8 cellular contexts compared by ENCODE assay signal in genomic region chr1:119647228-119647733, GRCh38. TPM values are rescaled to one million over a fixed set of nuclear protein-coding genes. Genes with fewer than 3 reads are reported as not detected.
A peak's percentile ranks its signal among the peaks of the same experiment; 100 is the strongest.
DNase-seq lines count a peak whose midpoint lies in the region; ATAC-seq lines count a peak whose summit lies in the region.

No MANE protein-coding gene starts in this region.

- peak overlapping the region; percentile 93 for H3K4me3 ChIP-seq in iPS-15b (ENCODE audit: low read depth, low read length)

- H3K9me3 ChIP-seq in iPS-15b (ENCODE audit: control insufficient read depth, insufficient read depth, low read length): no peaks in the 10 kb centered on the region

- intact Hi-C loops in activated naive CD4-positive, alpha-beta T cell treated with anti-CD3 and anti-CD28 coated beads for 36 hours (cut with micrococcal nuclease): no loop called here

- no peaks in the 10 kb centered on the region for H3K9me3 Mint-ChIP-seq in activated naive CD4-positive, alpha-beta T cell treated with anti-CD3 and anti-CD28 coated beads for 36 hours
- H3K9me3 Mint-ChIP-seq in activated naive CD8-positive, alpha-beta T cell (ENCODE audit: low read depth): no peaks in the 10 kb centered on the region
- peaks cover 0 to 2% of the 10 kb centered on the region in 2 donors for H3K9me3 Mint-ChIP-seq in stimulated activated naive B cell treated with anti-CD40 and anti-IgM and Interleukin-4, amounts not matched to agents 10 μg/mL and 1 μg/mL and 100 μg/mL, for 72 hours

- ATAC-seq in stimulated activated naive B cell treated with anti-CD40 and anti-IgM and Interleukin-4, amounts not matched to agents 10 μg/mL and 1 μg/mL and 100 μg/mL, for 72 hours (replicated peaks): no peak
- ATAC-seq in HG02588 (IDR thresholded peaks at IDR 0.05; ENCODE audit: unreplicated experiment): no peak
- ATAC-seq in HG03108 (IDR thresholded peaks at IDR 0.05; ENCODE audit: unreplicated experiment): no peak

- CTCF ChIA-PET in activated naive CD4-positive, alpha-beta T cell treated with anti-CD3 and anti-CD28 coated beads for 36 hours (lab: Charles Lee): interaction anchor here (2.1 kb wide), 1 partner anchor 27 kb away, joined by 15 read pairs; no protein-coding TSS in a partner anchor

- no peaks in the 10 kb centered on the region for H3K36me3 Mint-ChIP-seq in activated naive CD4-positive, alpha-beta T cell treated with anti-CD3 and anti-CD28 coated beads for 36 hours (ENCODE audit: low read depth)
- no peaks in the 10 kb centered on the region for H3K36me3 Mint-ChIP-seq in activated naive CD8-positive, alpha-beta T cell
- no peaks in the 10 kb centered on the region for H3K36me3 Mint-ChIP-seq in stimulated activated naive B cell treated with anti-CD40 and anti-IgM and Interleukin-4, amounts not matched to agents 10 μg/mL and 1 μg/mL and 100 μg/mL, for 72 hours

- H3K27me3 ChIP-seq in iPS-15b (ENCODE audit: control insufficient read depth, insufficient read depth, low read length): peaks cover 13% of the 10 kb centered on the region

- H3K4me1 Mint-ChIP-seq in activated naive CD4-positive, alpha-beta T cell treated with anti-CD3 and anti-CD28 coated beads for 36 hours (ENCODE audit: low read depth): peaks cover 20% of the 10 kb centered on the region
- peaks cover 25% of the 10 kb centered on the region for H3K4me1 Mint-ChIP-seq in activated naive CD8-positive, alpha-beta T cell (ENCODE audit: low read depth)
- peaks cover 8 to 9% of the 10 kb centered on the region in 2 donors for H3K4me1 Mint-ChIP-seq in stimulated activated naive B cell treated with anti-CD40 and anti-IgM and Interleukin-4, amounts not matched to agents 10 μg/mL and 1 μg/mL and 100 μg/mL, for 72 hours

- peak overlapping the region; percentile 73 for H3K4me3 Mint-ChIP-seq in activated naive CD4-positive, alpha-beta T cell treated with anti-CD3 and anti-CD28 coated beads for 36 hours
- H3K4me3 Mint-ChIP-seq in activated naive CD8-positive, alpha-beta T cell: peak overlapping the region; percentile 79
- peak overlapping the region; percentile 83 to 85 for H3K4me3 Mint-ChIP-seq in stimulated activated naive B cell treated with anti-CD40 and anti-IgM and Interleukin-4, amounts not matched to agents 10 μg/mL and 1 μg/mL and 100 μg/mL, for 72 hours

- H3K27me3 Mint-ChIP-seq in activated naive CD4-positive, alpha-beta T cell treated with anti-CD3 and anti-CD28 coated beads for 36 hours (ENCODE audit: low read depth): peaks cover 61% of the 10 kb centered on the region
- peaks cover 45% of the 10 kb centered on the region for H3K27me3 Mint-ChIP-seq in activated naive CD8-positive, alpha-beta T cell
- peaks cover 61 to 74% of the 10 kb centered on the region in 2 donors for H3K27me3 Mint-ChIP-seq in stimulated activated naive B cell treated with anti-CD40 and anti-IgM and Interleukin-4, amounts not matched to agents 10 μg/mL and 1 μg/mL and 100 μg/mL, for 72 hours

- DNase-seq in activated naive CD4-positive, alpha-beta T cell treated with anti-CD3 and anti-CD28 coated beads for 36 hours: no peak
- no peak for DNase-seq in activated naive CD4-positive, alpha-beta T cell (lab: John Stamatoyannopoulos, UW)
- no peak for DNase-seq in stimulated activated naive B cell treated with anti-CD40 and anti-IgM and Interleukin-4, amounts not matched to agents 10 μg/mL and 1 μg/mL and 100 μg/mL, for 72 hours
- no peak for DNase-seq in dermis blood vessel endothelial cell

- peak overlapping the region; percentile 80 for H3K9ac ChIP-seq in iPS-15b (ENCODE audit: low read depth, low read length)

- no peaks in the 10 kb centered on the region for H3K36me3 ChIP-seq in iPS-15b (ENCODE audit: control insufficient read depth, insufficient read depth, low read length)

- no peak overlapping the region for H3K27ac Mint-ChIP-seq in activated naive CD4-positive, alpha-beta T cell treated with anti-CD3 and anti-CD28 coated beads for 36 hours
- H3K27ac Mint-ChIP-seq in activated naive CD8-positive, alpha-beta T cell: no peak overlapping the region
- no peak overlapping the region for H3K27ac Mint-ChIP-seq in stimulated activated naive B cell treated with anti-CD40 and anti-IgM and Interleukin-4, amounts not matched to agents 10 μg/mL and 1 μg/mL and 100 μg/mL, for 72 hours

- H3K4me1 ChIP-seq in iPS-15b (ENCODE audit: control insufficient read depth, insufficient read depth, low read length): peaks cover 19% of the 10 kb centered on the region

RNA-seq across cellular contexts. Expression of gene ZNF697, which starts 0.8 kb away (rescaled TPM):
- total RNA-seq in activated naive CD4-positive, alpha-beta T cell treated with anti-CD3 and anti-CD28 coated beads for 36 hours: under 1 TPM; 0.41 to 0.59 TPM
- 21.1 and 23.1 TPM in 2 replicates for total RNA-seq in dermis blood vessel endothelial cell

Comparison
In these comparisons a context has a peak if more than half of its experiments do, and no peak if none do; other contexts are left out.
1. RNA of gene ZNF697, which starts 0.8 kb away (total RNA-seq): 21.1 to 23.1 TPM in dermis blood vessel endothelial cell; 0.41 to 0.59 TPM in activated naive CD4-positive, alpha-beta T cell treated with anti-CD3 and anti-CD28 coated beads for 36 hours; every median in the first group is over 10 times any median in the second.
2. Peak in every context shown above with its lines, with median percentiles within 50 percentile points of each other: H3K4me3 Mint-ChIP-seq.